In genomic region chr1:212794561-212795014, GRCh38 we compare ENCODE assay signal across 10 cellular contexts. TPM values are rescaled to one million over a fixed set of nuclear protein-coding genes. Genes with fewer than 3 reads are reported as not detected.
DNase-seq lines count a peak whose midpoint lies in the region; ATAC-seq and TF ChIP-seq lines count a peak whose summit lies in the region.
"Had no signal": no experiment of that assay in that cellular context is flagged by ENCODE, and none has a peak within 500 bp of the region (broad histone marks: within the 10 kb centered on the region; RNA-seq: fewer than 3 reads in every experiment).

No MANE protein-coding gene starts in this region.

- H3K4me3 Mint-ChIP-seq in dendritic cell treated with granulocyte-macrophage colony-stimulating factor and Interleukin-4, amounts not matched to agents 40 ng/mL and 50 ng/mL, for 4 days = peak overlapping the region; percentile 42

- peaks cover 59% of the 10 kb centered on the region for H3K36me3 Mint-ChIP-seq in dendritic cell treated with granulocyte-macrophage colony-stimulating factor and Interleukin-4, amounts not matched to agents 40 ng/mL and 50 ng/mL, for 4 days (ENCODE audit: low read depth)

- H3K27me3 Mint-ChIP-seq in dendritic cell treated with granulocyte-macrophage colony-stimulating factor and Interleukin-4, amounts not matched to agents 40 ng/mL and 50 ng/mL, for 4 days = no peaks in the 10 kb centered on the region

- H3K4me3 ChIP-seq in KMS-11 (IDR thresholded peaks at IDR 0.05; ENCODE audit: insufficient read depth, low read depth, low read length) = no peak overlapping the region
- no peak overlapping the region for H3K4me3 ChIP-seq in hepatocyte

- ATAC-seq in GM18508 (IDR thresholded peaks at IDR 0.05; ENCODE audit: insufficient read depth, unreplicated experiment) (peak; percentile 64), GM21619 (IDR thresholded peaks at IDR 0.05; ENCODE audit: unreplicated experiment) (peak; percentile 79)

- H3K79me2 ChIP-seq in KMS-11 (ENCODE audit: insufficient read depth, low read depth) (no peaks in the 10 kb centered on the region), hepatocyte (peaks cover 22% of the 10 kb centered on the region)

- H3K4me1 ChIP-seq in KMS-11 (ENCODE audit: low read depth, poor library complexity, severe bottlenecking) = peaks cover 26% of the 10 kb centered on the region
- peaks cover 13% of the 10 kb centered on the region for H3K4me1 ChIP-seq in hepatocyte (ENCODE audit: insufficient read depth)

- H3K27me3 ChIP-seq in KMS-11 (ENCODE audit: insufficient read depth, low read depth) (no peaks in the 10 kb centered on the region), hepatocyte (no peaks in the 10 kb centered on the region)

- TF ChIP-seq CTCF in KMS-11 (conservative IDR thresholded peaks at IDR 0.05; ENCODE audit: low read depth, low read length) (no peak), hepatocyte (IDR thresholded peaks at IDR 0.05; ENCODE audit: poor library complexity) (no peak)

- peak overlapping the region; percentile 94 for H3K27ac Mint-ChIP-seq in dendritic cell treated with granulocyte-macrophage colony-stimulating factor and Interleukin-4, amounts not matched to agents 40 ng/mL and 50 ng/mL, for 4 days

- no peak for DNase-seq in hepatocyte (ENCODE audit: low spot score)
- DNase-seq in HK-2 (ENCODE audit: unreplicated experiment) = no peak
- no peak for DNase-seq in NCI-H1930 (lab: John Stamatoyannopoulos, UW)
- DNase-seq in iPS-NIHi7 (ENCODE audit: extremely low spot score) = no peak

- H3K4me1 Mint-ChIP-seq in dendritic cell treated with granulocyte-macrophage colony-stimulating factor and Interleukin-4, amounts not matched to agents 40 ng/mL and 50 ng/mL, for 4 days (ENCODE audit: low read depth) = peaks cover 39% of the 10 kb centered on the region

- WGBS in hepatocyte (ENCODE audit: low lambda C conversion rate, missing lambda C conversion rate) = 75% methylated on average over 1 of the region's 1 CpG

- H3K9me2 ChIP-seq in hepatocyte (replicated peaks; ENCODE audit: insufficient read depth) = no peaks in the 10 kb centered on the region

- intact Hi-C loops in dendritic cell treated with granulocyte-macrophage colony-stimulating factor and Interleukin-4, amounts not matched to agents 40 ng/mL and 50 ng/mL, for 4 days (cut with micrococcal nuclease) = no loop called here

- H4K20me1 ChIP-seq in KMS-11 (ENCODE audit: insufficient read depth) = no peaks in the 10 kb centered on the region
- H4K20me1 ChIP-seq in hepatocyte (ENCODE audit: insufficient read depth, poor library complexity, severe bottlenecking) = no peaks in the 10 kb centered on the region

- H3K9ac ChIP-seq in KMS-11 = no peak overlapping the region

- H3K27ac ChIP-seq in KMS-11 = peak overlapping the region; percentile 12; the same call in 1 of the 2 replicates
- H3K27ac ChIP-seq in hepatocyte = no peak overlapping the region

- H3K4me2 ChIP-seq in KMS-11 (peak overlapping the region; percentile 1; the same call in 1 of the 2 replicates), hepatocyte (no peak overlapping the region)

- H3K36me3 ChIP-seq in KMS-11 (ENCODE audit: insufficient read depth) (no peaks in the 10 kb centered on the region), hepatocyte (replicated peaks; ENCODE audit: insufficient read depth, low read depth) (no peaks in the 10 kb centered on the region)

- no peaks in the 10 kb centered on the region for H3K9me3 ChIP-seq in hepatocyte (ENCODE audit: low read depth)

- no peaks in the 10 kb centered on the region for H3K9me3 Mint-ChIP-seq in dendritic cell treated with granulocyte-macrophage colony-stimulating factor and Interleukin-4, amounts not matched to agents 40 ng/mL and 50 ng/mL, for 4 days

- H2AFZ ChIP-seq in KMS-11 (ENCODE audit: low read depth) (no peak overlapping the region), hepatocyte (no peak overlapping the region)

RNA-seq across cellular contexts. Expression of gene TATDN3, which starts 2.9 kb away (rescaled TPM):
- total RNA-seq in hepatocyte = 8.9 and 14.3 TPM in 2 replicates
- 6.0 and 8.8 TPM in 2 replicates for polyA plus RNA-seq in hepatocyte

RNA-seq across cellular contexts. Expression of gene NSL1, which starts 3.0 kb away (rescaled TPM):
- total RNA-seq in hepatocyte = 34.2 and 39.5 TPM in 2 replicates
- polyA plus RNA-seq in hepatocyte = 25.1 and 27.2 TPM in 2 replicates

RNA-seq across cellular contexts. Expression of gene SPATA45, which starts 52.9 kb away (rescaled TPM):
- 0.96 TPM in 1 of 2 replicates, not detected in the other for total RNA-seq in hepatocyte
- 0.44 and 0.57 TPM in 2 replicates for polyA plus RNA-seq in hepatocyte
- total RNA-seq: NCI-H460 had no signal
- polyA plus RNA-seq: esophagus had no signal
